1 cellular context compared by ENCODE assay signal in genomic region chr2:112481528-112482228, GRCh38.
TF ChIP-seq lines count a peak whose summit lies in the region.

Gene TTL (plus strand): TSS chr2:112482156. CDS start chr2:112482345, 189 bp downstream.

TF ChIP-seq in HCT116, 20 proteins besides CTCF, POLR2A, EP300 and RAD21 (continued from another document):
- no peak for TF ChIP-seq ZBTB33 (IDR thresholded peaks at IDR 0.05; ENCODE audit: extremely low read depth, insufficient replicate concordance, low read length)
